Comparison of ENCODE assay signal across 17 cellular contexts in the genomic region with DNA sequence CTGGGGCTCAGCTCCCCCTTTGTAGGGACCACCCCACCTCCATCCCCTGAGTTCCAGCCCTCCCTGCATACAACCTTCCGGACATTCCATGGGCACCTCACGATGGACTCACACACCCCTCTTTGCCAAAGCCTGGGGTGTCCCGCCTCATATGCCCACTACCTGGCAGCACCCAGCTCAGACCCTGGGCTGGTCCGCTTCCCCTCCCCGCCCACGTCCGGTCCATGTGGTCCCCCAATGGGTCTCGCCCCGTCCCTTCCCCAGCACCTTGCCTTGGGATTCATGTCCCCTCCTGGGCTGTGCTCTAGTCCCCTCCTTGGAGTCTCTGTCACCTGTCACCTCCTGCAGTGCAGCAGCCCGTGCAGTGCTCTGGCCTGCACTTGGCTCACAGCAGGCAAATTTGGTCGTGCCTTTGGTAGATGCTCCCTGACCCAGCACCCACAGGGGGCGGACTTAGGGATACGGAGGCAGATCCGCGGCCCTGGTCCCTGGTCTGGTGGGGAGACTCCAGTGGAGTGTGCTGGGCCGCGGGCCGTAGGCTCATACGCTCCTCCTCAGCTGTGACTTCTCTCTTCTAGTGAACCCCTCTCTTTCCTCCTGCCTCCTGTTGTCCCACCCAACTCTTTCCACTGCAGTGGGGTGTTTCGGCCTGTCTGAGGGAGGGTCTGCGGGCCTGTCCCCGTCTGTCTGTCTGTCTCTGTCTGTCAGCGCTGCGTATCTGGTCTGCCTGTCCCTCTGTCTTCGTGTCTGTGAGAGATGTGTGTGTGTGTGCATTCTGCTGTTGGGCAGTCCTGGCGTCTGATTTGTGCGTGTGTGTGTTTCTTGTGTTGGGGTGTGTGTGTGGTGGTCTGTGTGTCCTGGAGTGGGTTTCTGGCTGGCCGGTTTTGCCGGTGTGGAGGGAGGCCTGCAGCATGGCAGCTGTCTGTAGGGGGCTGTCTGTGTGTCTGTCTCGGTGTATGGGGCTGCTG.
A peak's percentile ranks its signal among the peaks of the same experiment; 100 is the strongest.
DNase-seq lines count a peak whose midpoint lies in the region; ATAC-seq, FAIRE-seq and TF ChIP-seq lines count a peak whose summit lies in the region.
"Had no signal": no experiment of that assay in that cellular context is flagged by ENCODE, and none has a peak within 500 bp of the region (broad histone marks: within the 10 kb centered on the region; RNA-seq: fewer than 3 reads in every experiment).

No MANE protein-coding gene starts in this region.

- H3K9ac ChIP-seq in K562 (ENCODE audit: insufficient read depth in 1 of 2, low read depth in 2 of 2, low read length in 2 of 2) (no peak overlapping the region), HepG2 (ENCODE audit: insufficient read depth, low read depth, low read length) (no peak overlapping the region)
- H3K9ac ChIP-seq: BLaER1 had no signal

- BruUV-seq in K562 (replicated peaks; lab: Mats Ljungman, UMichigan) (no TSS peak), HepG2 (replicated peaks; lab: Mats Ljungman, UMichigan) (no TSS peak)

- DNase-seq in Right ventricle myocardium inferior (ENCODE audit: missing footprints) (peak; percentile 62), left ventricle myocardium inferior (no peak), K562 (ENCODE audit: extremely low read depth in 1 of 4, low spot score in 3 of 4) (no peak), HepG2 (ENCODE audit: low spot score) (no peak), urothelium cell line (ENCODE audit: low spot score) (no peak), DMS114 treated with DMSO at 0.1 percent for 48 hours (lab: John Stamatoyannopoulos, UW; ENCODE audit: unreplicated experiment) (no peak), midbrain (lab: John Stamatoyannopoulos, UW) (no peak)
- DNase-seq in activated CD4-positive, alpha-beta T cell treated with anti-CD3 and anti-CD28 coated beads, Interleukin-2, amount 50 U/mL, for 4 hours: no peak
- DNase-seq: CD8-positive, alpha-beta T cell; KBM-7; MV-4-11; NCI-H187 treated with DMSO at 0.1 percent for 48 hours; NCI-H2171; NCI-H446; PC-9 had no signal

- no peaks in the 10 kb centered on the region for H3K36me3 ChIP-seq in left ventricle myocardium inferior
- H3K36me3 ChIP-seq in K562 (ENCODE audit: control insufficient read depth, insufficient read depth, low read length): no peaks in the 10 kb centered on the region
- H3K36me3 ChIP-seq in HepG2 (replicated peaks in 1 of 2; ENCODE audit: control insufficient read depth in 1 of 2, insufficient read depth in 2 of 2, low read length in 2 of 2): no peaks in the 10 kb centered on the region
- H3K36me3 ChIP-seq: BLaER1 had no signal

- H3K4me2 ChIP-seq in K562 (ENCODE audit: insufficient read depth, low read length): no peak overlapping the region
- no peak overlapping the region for H3K4me2 ChIP-seq in HepG2 (ENCODE audit: low read depth, low read length)
- H3K4me2 ChIP-seq: BLaER1, PC-9 had no signal

- intact Hi-C loops in Right ventricle myocardium inferior (cut with DNase I): no loop called here
- intact Hi-C loops in left ventricle myocardium inferior (cut with micrococcal nuclease): no loop called here
- intact Hi-C loops in K562 (cut with micrococcal nuclease): no loop called here
- intact Hi-C loops in HepG2 (cut with micrococcal nuclease; ENCODE audit: unreplicated experiment): no loop called here

- H3K27me3 ChIP-seq in left ventricle myocardium inferior (ENCODE audit: low read depth) (peaks cover 95% of the 10 kb centered on the region), K562 (ENCODE audit: control insufficient read depth in 2 of 2, insufficient read depth in 2 of 2, low read length in 2 of 2) (peaks cover 69 to 91% of the 10 kb centered on the region in 2 experiments), HepG2 (ENCODE audit: control insufficient read depth in 1 of 2, insufficient read depth in 2 of 2, low read length in 2 of 2) (peaks cover 37 to 95% of the 10 kb centered on the region in 2 experiments)
- H3K27me3 ChIP-seq: BLaER1 had no signal

- H3K9me1 ChIP-seq in K562 (ENCODE audit: control insufficient read depth, insufficient read depth, low read length): no peaks in the 10 kb centered on the region

- H3K4me3 ChIP-seq in left ventricle myocardium inferior (no peak overlapping the region), K562 (no peak overlapping the region), HepG2 (replicated peaks in 1 of 3; ENCODE audit: insufficient read depth in 1 of 3, low read depth in 2 of 3, low read length in 3 of 3) (no peak overlapping the region)
- H3K4me3 ChIP-seq: BLaER1, PC-9 had no signal

- CTCF ChIA-PET in K562 (lab: Yijun Ruan, JAX; ENCODE audit: low intra/inter-chr PET ratio) (no interaction called here), HepG2 (lab: Yijun Ruan, JAX; ENCODE audit: low intra/inter-chr PET ratio, low total read pairs) (no interaction called here)

- no peak for TF ChIP-seq CTCF in left ventricle myocardium inferior (IDR thresholded peaks at IDR 0.05; ENCODE audit: borderline replicate concordance)
- no peak for TF ChIP-seq CTCF in K562 (IDR thresholded peaks at IDR 0.05 in 2 of 3, conservative IDR thresholded peaks at IDR 0.05 in 1 of 3; ENCODE audit: insufficient read depth in 2 of 3, low read depth in 1 of 3, low read length in 3 of 3)
- no peak for TF ChIP-seq CTCF in HepG2 (CRISPR knock-in tag; IDR thresholded peaks at IDR 0.05)

- POLR2A ChIA-PET in K562 (lab: Yijun Ruan, JAX): interaction anchor here (0.6 kb wide), 1 partner anchor 230 kb away, joined by 3 read pairs; no protein-coding TSS in a partner anchor
- POLR2A ChIA-PET in HepG2 (lab: Yijun Ruan, JAX): no interaction called here

- no peaks in the 10 kb centered on the region for H3K9me3 ChIP-seq in left ventricle myocardium inferior (replicated peaks)
- H3K9me3 ChIP-seq in K562 (replicated peaks; ENCODE audit: control insufficient read depth, insufficient read depth, low read depth, low read length): peaks cover 4% of the 10 kb centered on the region; the same call in 1 of the 2 replicates
- H3K9me3 ChIP-seq in HepG2 (ENCODE audit: low read length): no peaks in the 10 kb centered on the region
- H3K9me3 ChIP-seq: BLaER1 had no signal

- H3K27ac ChIP-seq in left ventricle myocardium inferior (replicated peaks): no peak overlapping the region
- no peak overlapping the region for H3K27ac ChIP-seq in K562 (ENCODE audit: extremely low read depth, low read depth, low read length)
- H3K27ac ChIP-seq in HepG2 (ENCODE audit: extremely low read length, insufficient read depth, low read length): no peak overlapping the region
- H3K27ac ChIP-seq: BLaER1, PC-9 had no signal

- WGBS in K562 (ENCODE audit: insufficient coverage, low coverage, missing lambda C conversion rate): 5% methylated on average over 24 of the region's 30 CpGs
- 40% methylated on average over 30 of the region's 30 CpGs for WGBS in HepG2 (ENCODE audit: low lambda C conversion rate)

- FAIRE-seq in K562 (lab: Jason Lieb, UNC): no peak
- peak; percentile 32 for FAIRE-seq in HepG2 (lab: Jason Lieb, UNC)
- peak; percentile 40 for FAIRE-seq in urothelium cell line (lab: Jason Lieb, UNC)

- TF ChIP-seq POLR2A in K562 (conservative IDR thresholded peaks at IDR 0.05): no peak
- no peak for TF ChIP-seq POLR2A in HepG2 (IDR thresholded peaks at IDR 0.05; ENCODE audit: insufficient read depth in 1 of 2, low read depth in 2 of 2, low read length in 2 of 2)

- TF ChIP-seq RAD21 in K562 (CRISPR knock-in tag; conservative IDR thresholded peaks at IDR 0.05 in 1 of 2, IDR thresholded peaks at IDR 0.05 in 1 of 2) (no peak), HepG2 (CRISPR knock-in tag; IDR thresholded peaks at IDR 0.05) (no peak)

- no peak for ATAC-seq in Right ventricle myocardium inferior
- peak; percentile 41 for ATAC-seq in K562
- ATAC-seq in HepG2: peak; percentile 6
- ATAC-seq: CD8-positive, alpha-beta T cell; HCT116 had no signal

- H3K79me2 ChIP-seq in K562 (ENCODE audit: control insufficient read depth, insufficient read depth, low read length) (no peaks in the 10 kb centered on the region), HepG2 (ENCODE audit: insufficient read depth, low read length) (no peaks in the 10 kb centered on the region)

- no peak overlapping the region for H2AFZ ChIP-seq in K562 (ENCODE audit: low read depth, low read length)
- no peak overlapping the region for H2AFZ ChIP-seq in HepG2 (ENCODE audit: low read length)
- H2AFZ ChIP-seq: PC-9 had no signal

- H4K20me1 ChIP-seq in K562 (replicated peaks; ENCODE audit: control insufficient read depth, insufficient read depth, low read length) (peaks cover 17% of the 10 kb centered on the region; the same call in 1 of the 2 replicates), HepG2 (ENCODE audit: insufficient read depth, low read length) (no peaks in the 10 kb centered on the region; the same call in 1 of the 2 replicates)
- H4K20me1 ChIP-seq: BLaER1 had no signal

- TF ChIP-seq EP300 in K562 (IDR thresholded peaks at IDR 0.05; ENCODE audit: low read length): no peak
- no peak for TF ChIP-seq EP300 in HepG2 (IDR thresholded peaks at IDR 0.05; ENCODE audit: low read depth in 2 of 2, low read length in 2 of 2)
- TF ChIP-seq EP300 in HepG2 (CRISPR knock-in tag; IDR thresholded peaks at IDR 0.05; ENCODE audit: borderline replicate concordance): no peak

- H3K4me1 ChIP-seq in left ventricle myocardium inferior: peaks cover 7% of the 10 kb centered on the region
- peaks cover 4% of the 10 kb centered on the region in 2 experiments; a peak in 4 of 5 replicates for H3K4me1 ChIP-seq in K562 (replicated peaks in 1 of 2; ENCODE audit: control insufficient read depth in 2 of 2, insufficient read depth in 2 of 2, low read length in 2 of 2)
- peaks cover 36% of the 10 kb centered on the region for H3K4me1 ChIP-seq in HepG2 (ENCODE audit: insufficient read depth, low read length)

- in situ Hi-C loops in K562 (cut with MboI): no loop called here
- in situ Hi-C loops in HepG2 (cut with HindIII; ENCODE audit: extremely low pct_ligation_motif_present, low pct_unique_long_range_greater_than_20kb): no loop called here

TF ChIP-seq in HepG2, 621 proteins besides CTCF, POLR2A, EP300 and RAD21 (continues in another document):
- 0 out of 2 replicates have a peak, but pooled peaks have one; percentile 2 for TF ChIP-seq BHLHE40 (IDR thresholded peaks at IDR 0.05; ENCODE audit: low read length)
- TF ChIP-seq, protein P1, sequence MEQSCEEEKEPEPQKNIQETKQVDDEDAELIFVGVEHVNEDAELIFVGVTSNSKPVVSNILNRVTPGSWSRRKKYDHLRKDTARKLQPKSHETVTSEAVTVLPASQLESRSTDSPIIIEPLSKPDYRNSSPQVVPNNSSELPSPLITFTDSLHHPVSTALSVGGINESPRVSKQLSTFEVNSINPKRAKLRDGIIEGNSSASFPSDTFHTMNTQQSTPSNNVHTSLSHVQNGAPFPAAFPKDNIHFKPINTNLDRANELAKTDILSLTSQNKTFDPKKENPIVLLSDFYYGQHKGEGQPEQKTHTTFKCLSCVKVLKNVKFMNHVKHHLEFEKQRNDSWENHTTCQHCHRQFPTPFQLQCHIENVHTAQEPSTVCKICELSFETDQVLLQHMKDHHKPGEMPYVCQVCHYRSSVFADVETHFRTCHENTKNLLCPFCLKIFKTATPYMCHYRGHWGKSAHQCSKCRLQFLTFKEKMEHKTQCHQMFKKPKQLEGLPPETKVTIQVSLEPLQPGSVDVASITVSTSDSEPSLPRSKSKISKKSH (CRISPR knock-in tag; IDR thresholded peaks at IDR 0.05; ENCODE audit: borderline replicate concordance): peak; percentile 58; the same call in 1 of the 2 replicates
- TF ChIP-seq HOXA7 (CRISPR knock-in tag; IDR thresholded peaks at IDR 0.05): 0 out of 2 replicates have a peak, but pooled peaks have one; percentile 69
- TF ChIP-seq EZH2 (conservative IDR thresholded peaks at IDR 0.05; ENCODE audit: low read depth, low read length): peak; percentile 61; the same call in 1 of the 2 replicates
